ENCODE assay signal across 1 cellular context in the genomic region with DNA sequence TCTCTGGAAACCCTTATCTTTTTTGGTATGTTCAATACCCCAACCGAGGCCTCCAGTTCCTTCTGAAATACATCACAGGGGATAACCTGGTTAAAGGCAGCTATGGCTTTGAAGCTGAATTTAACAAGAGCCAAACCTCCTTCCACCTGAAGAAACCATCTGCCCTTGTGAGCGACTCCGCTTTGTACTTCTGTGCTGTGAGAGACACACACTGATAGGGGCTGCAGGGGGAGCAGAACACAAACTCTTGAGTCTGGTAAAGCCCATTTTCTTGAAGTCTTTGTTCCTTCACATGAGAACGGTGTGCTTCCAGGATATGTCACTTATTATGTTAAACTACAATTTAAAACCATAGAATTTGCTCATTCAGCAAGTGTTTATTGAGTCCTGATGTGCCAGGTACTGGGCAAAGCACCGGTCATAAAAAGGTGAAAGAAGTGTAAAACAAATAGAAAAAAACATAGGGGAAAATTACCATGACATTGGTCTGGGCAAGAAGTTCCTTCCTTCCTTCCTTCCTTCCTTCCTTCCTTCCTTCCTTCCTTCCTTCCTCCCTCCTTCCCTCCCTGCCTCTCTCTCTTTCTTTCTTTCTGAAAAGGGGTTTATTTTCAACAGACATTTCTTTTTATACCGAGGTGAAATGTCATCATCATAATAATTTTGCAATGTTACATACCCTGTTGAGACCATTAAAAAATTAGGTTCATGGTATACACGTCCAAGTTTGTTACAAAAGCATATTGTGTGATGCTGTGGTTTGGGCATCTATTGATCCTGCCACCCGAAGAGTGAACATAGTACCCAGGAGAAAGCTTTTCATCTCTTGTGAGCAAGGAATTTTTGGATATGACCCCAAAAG.
TF ChIP-seq lines count a peak whose summit lies in the region.

No MANE protein-coding gene starts in this region.

TF ChIP-seq in HepG2, 621 proteins besides CTCF, POLR2A, EP300 and RAD21:
- TF ChIP-seq MATR3 (CRISPR knock-in tag; IDR thresholded peaks at IDR 0.05), result no peak
- TF ChIP-seq ZNF7 (CRISPR knock-in tag; IDR thresholded peaks at IDR 0.05), result no peak
- TF ChIP-seq, protein P1, sequence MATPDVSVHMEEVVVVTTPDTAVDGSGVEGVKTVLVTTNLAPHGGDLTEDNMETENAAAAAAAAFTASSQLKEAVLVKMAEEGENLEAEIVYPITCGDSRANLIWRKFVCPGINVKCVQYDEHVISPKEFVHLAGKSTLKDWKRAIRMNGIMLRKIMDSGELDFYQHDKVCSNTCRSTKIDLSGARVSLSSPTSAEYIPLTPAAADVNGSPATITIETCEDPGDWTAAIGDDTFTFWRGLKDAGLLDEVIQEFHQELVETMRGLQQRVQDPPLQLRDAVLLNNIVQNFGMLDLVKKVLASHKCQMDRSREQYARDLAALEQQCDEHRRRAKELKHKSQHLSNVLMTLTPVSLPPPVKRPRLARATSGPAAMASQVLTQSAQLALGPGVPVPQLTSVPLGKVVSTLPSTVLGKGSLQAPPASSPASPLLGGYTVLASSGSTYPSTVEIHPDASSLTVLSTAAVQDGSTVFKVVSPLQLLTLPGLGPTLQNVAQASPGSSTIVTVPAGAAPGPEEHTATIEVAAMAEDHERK (CRISPR knock-in tag; IDR thresholded peaks at IDR 0.05; ENCODE audit: low read depth), result no peak
- TF ChIP-seq, protein P2, sequence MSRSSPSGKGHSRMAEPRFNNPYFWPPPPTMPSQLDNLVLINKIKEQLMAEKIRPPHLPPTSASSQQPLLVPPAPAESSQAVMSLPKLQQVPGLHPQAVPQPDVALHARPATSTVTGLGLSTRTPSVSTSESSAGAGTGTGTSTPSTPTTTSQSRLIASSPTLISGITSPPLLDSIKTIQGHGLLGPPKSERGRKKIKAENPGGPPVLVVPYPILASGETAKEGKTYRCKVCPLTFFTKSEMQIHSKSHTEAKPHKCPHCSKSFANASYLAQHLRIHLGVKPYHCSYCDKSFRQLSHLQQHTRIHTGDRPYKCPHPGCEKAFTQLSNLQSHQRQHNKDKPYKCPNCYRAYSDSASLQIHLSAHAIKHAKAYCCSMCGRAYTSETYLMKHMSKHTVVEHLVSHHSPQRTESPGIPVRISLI (CRISPR knock-in tag; IDR thresholded peaks at IDR 0.05; ENCODE audit: borderline replicate concordance), result no peak
- TF ChIP-seq, protein P3, sequence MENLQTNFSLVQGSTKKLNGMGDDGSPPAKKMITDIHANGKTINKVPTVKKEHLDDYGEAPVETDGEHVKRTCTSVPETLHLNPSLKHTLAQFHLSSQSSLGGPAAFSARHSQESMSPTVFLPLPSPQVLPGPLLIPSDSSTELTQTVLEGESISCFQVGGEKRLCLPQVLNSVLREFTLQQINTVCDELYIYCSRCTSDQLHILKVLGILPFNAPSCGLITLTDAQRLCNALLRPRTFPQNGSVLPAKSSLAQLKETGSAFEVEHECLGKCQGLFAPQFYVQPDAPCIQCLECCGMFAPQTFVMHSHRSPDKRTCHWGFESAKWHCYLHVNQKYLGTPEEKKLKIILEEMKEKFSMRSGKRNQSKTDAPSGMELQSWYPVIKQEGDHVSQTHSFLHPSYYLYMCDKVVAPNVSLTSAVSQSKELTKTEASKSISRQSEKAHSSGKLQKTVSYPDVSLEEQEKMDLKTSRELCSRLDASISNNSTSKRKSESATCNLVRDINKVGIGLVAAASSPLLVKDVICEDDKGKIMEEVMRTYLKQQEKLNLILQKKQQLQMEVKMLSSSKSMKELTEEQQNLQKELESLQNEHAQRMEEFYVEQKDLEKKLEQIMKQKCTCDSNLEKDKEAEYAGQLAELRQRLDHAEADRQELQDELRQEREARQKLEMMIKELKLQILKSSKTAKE (CRISPR knock-in tag; IDR thresholded peaks at IDR 0.05; ENCODE audit: borderline replicate concordance), result no peak
- no peak for TF ChIP-seq MED1 (CRISPR knock-in tag; IDR thresholded peaks at IDR 0.05)
- no peak for TF ChIP-seq NFKBIZ (CRISPR knock-in tag; IDR thresholded peaks at IDR 0.05)
- TF ChIP-seq STAG1 (CRISPR knock-in tag; IDR thresholded peaks at IDR 0.05), result no peak
- no peak for TF ChIP-seq ATF1 (CRISPR knock-in tag; IDR thresholded peaks at IDR 0.05)
- no peak for TF ChIP-seq ZNF672 (CRISPR knock-in tag; IDR thresholded peaks at IDR 0.05)
- TF ChIP-seq, protein P4, sequence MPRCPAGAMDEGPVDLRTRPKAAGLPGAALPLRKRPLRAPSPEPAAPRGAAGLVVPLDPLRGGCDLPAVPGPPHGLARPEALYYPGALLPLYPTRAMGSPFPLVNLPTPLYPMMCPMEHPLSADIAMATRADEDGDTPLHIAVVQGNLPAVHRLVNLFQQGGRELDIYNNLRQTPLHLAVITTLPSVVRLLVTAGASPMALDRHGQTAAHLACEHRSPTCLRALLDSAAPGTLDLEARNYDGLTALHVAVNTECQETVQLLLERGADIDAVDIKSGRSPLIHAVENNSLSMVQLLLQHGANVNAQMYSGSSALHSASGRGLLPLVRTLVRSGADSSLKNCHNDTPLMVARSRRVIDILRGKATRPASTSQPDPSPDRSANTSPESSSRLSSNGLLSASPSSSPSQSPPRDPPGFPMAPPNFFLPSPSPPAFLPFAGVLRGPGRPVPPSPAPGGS (CRISPR knock-in tag; IDR thresholded peaks at IDR 0.05), result no peak
- no peak for TF ChIP-seq RAD51 (IDR thresholded peaks at IDR 0.05; ENCODE audit: borderline replicate concordance)
